8 cellular contexts compared by ENCODE assay signal in the genomic region with DNA sequence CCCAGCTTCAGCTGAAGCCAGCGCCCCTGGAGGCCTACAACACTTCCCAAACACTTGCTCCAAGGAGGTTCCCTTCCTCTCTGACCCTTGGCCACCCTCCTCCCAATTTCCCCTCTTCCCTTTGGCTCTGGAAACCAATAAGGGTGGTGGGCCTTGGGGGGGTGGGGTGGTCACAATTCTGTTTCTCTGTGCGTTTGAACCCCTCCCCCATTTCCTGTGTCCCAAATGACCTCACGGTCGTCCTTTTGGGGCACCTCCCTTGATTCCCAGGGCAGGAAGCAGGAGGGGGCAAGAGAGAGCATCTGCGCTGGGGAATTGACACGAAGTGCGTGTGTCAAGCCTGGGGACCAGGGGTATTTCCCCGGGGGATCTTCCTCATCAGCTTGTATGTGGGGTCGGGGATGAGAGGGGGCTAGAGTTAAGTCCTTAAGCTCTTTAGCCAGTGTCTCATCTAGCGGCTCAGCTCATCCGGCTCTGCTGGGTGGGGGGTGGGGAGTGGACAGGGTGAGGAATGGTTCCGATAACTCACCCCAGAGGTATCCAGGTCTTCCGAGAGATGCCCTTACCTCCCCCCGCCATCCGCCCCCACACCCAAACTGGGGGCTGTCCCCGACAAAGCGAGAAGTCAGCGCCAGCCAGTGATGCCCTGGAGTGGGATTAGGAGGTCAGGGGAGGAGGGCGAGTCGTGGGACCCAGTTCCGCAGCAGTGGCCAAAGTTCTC. TPM values are rescaled to one million over a fixed set of nuclear protein-coding genes. Genes with fewer than 3 reads are reported as not detected.
DNase-seq lines count a peak whose midpoint lies in the region; ATAC-seq and TF ChIP-seq lines count a peak whose summit lies in the region.
"Had no signal": no experiment of that assay in that cellular context is flagged by ENCODE, and none has a peak within 500 bp of the region (broad histone marks: within the 10 kb centered on the region; RNA-seq: fewer than 3 reads in every experiment).

No MANE protein-coding gene starts in this region.

- no peak overlapping the region for H2BK120ac ChIP-seq in H9 (ENCODE audit: low read depth, low read length, poor library complexity, severe bottlenecking)

- no peaks in the 10 kb centered on the region for H4K20me1 ChIP-seq in H9 (ENCODE audit: control insufficient read depth, insufficient read depth, insufficient read length)

- peaks cover 4 to 7% (median 5%) of the 10 kb centered on the region in 3 experiments; a peak in 5 of 7 replicates for H3K36me3 Mint-ChIP-seq in H9 (ENCODE audit: insufficient read depth in 1 of 3, low read depth in 3 of 3)
- peaks cover 9% of the 10 kb centered on the region for H3K36me3 Mint-ChIP-seq in activated B cell treated with CpG ODN at 0.5 μM for 24 hours (ENCODE audit: low read depth)

- peak overlapping the region; percentile 70 for H3K4me2 ChIP-seq in H9 (ENCODE audit: insufficient read depth, insufficient read length, low read length)

- H3K27ac ChIP-seq in H9 (ENCODE audit: insufficient read length, low read depth, low read length) = no peak overlapping the region
- no peak overlapping the region for H3K27ac ChIP-seq in iPS-20b (ENCODE audit: low read length)
- peak overlapping the region; percentile 45 for H3K27ac ChIP-seq in temporal lobe (ENCODE audit: low read depth, low read length)

- H3K18ac ChIP-seq in H9 (ENCODE audit: insufficient read length, low read depth, low read length) = no peak overlapping the region

- 0 out of 3 replicates have a peak, but pooled peaks have one; percentile 21 for TF ChIP-seq CTCF in H9 (conservative IDR thresholded peaks at IDR 0.05)
- no peak for TF ChIP-seq CTCF in activated B cell treated with CpG ODN at 0.5 μM for 24 hours (IDR thresholded peaks at IDR 0.05)

- no peak overlapping the region for H2BK15ac ChIP-seq in H9 (ENCODE audit: low read depth, low read length)

- H2BK20ac ChIP-seq in H9 (ENCODE audit: low read depth, low read length, poor library complexity, severe bottlenecking) = no peak overlapping the region

- no peak overlapping the region for H3K23ac ChIP-seq in H9 (ENCODE audit: insufficient read length, low read depth, low read length)

- POLR2A ChIA-PET in activated B cell treated with CpG ODN at 0.5 μM for 24 hours (lab: Charles Lee) = interaction anchor here (0.6 to 1.7 kb wide), 7 partner anchors 14 to 90 kb away, joined by 3 to 12 read pairs (median 6); partner anchors contain the start of genes MSANTD2, SIAE and SPA17

- no peaks in the 10 kb centered on the region for H3K9me3 ChIP-seq in H9 (ENCODE audit: control insufficient read depth, low read depth, low read length)
- no peaks in the 10 kb centered on the region for H3K9me3 ChIP-seq in iPS-20b (ENCODE audit: insufficient read depth, low read depth, low read length)

- no CpG with 5 or more reads among the region's 21 CpGs for WGBS in H9 (ENCODE audit: extremely low coverage, insufficient read length, low lambda C conversion rate)

- peaks cover 39 to 53% of the 10 kb centered on the region in 2 experiments for H3K4me1 Mint-ChIP-seq in H9
- peaks cover 50% of the 10 kb centered on the region for H3K4me1 Mint-ChIP-seq in activated B cell treated with CpG ODN at 0.5 μM for 24 hours

- H3K9ac ChIP-seq in H9 (ENCODE audit: extremely low read depth, insufficient read length, low read length) (no peak overlapping the region), iPS-20b (ENCODE audit: low read depth, low read length) (no peak overlapping the region)

- H3K23me2 ChIP-seq in H9 (ENCODE audit: insufficient read length, low read depth, low read length, poor library complexity, severe bottlenecking) = peaks cover 24% of the 10 kb centered on the region

- CTCF ChIA-PET in activated B cell treated with CpG ODN at 0.5 μM for 24 hours (lab: Charles Lee) = interaction anchor here (0.7 to 10.0 kb wide), 7 partner anchors 16 to 117 kb away, joined by 3 to 162 read pairs (median 5); no protein-coding TSS in a partner anchor

- H3K36me3 ChIP-seq in iPS-20b (ENCODE audit: insufficient read depth, low read depth, low read length) = peaks cover 16% of the 10 kb centered on the region

- peaks cover 0 to 9% of the 10 kb centered on the region in 2 experiments; a peak in 2 of 5 replicates for H3K9me3 Mint-ChIP-seq in H9
- H3K9me3 Mint-ChIP-seq in activated B cell treated with CpG ODN at 0.5 μM for 24 hours = no peaks in the 10 kb centered on the region

- H4K8ac ChIP-seq in H9 (replicated peaks; ENCODE audit: insufficient read length, low read depth, low read length) = no peak overlapping the region

- H3K4me3 ChIP-seq in iPS-20b (ENCODE audit: low read length) = peak overlapping the region; percentile 69

- DNase-seq in H9 = peak; percentile 43
- no peak for DNase-seq in activated B cell treated with CpG ODN at 0.5 μM for 24 hours
- DNase-seq in NCI-H2029 treated with DMSO at 0.1 percent for 48 hours (lab: John Stamatoyannopoulos, UW) = no peak
- DNase-seq in DMS153 treated with DMSO at 0.1 percent for 48 hours (lab: John Stamatoyannopoulos, UW; ENCODE audit: unreplicated experiment) = no peak

- H3K4me1 ChIP-seq in H9 (ENCODE audit: insufficient read depth, low read length) (no peaks in the 10 kb centered on the region), iPS-20b (ENCODE audit: insufficient read depth, low read length) (peaks cover 19% of the 10 kb centered on the region; the same call in 1 of the 2 replicates)

- H3T11ph ChIP-seq in H9 (ENCODE audit: low read length) = no peak overlapping the region

- no peak overlapping the region for H2BK12ac ChIP-seq in H9 (ENCODE audit: insufficient read length, low read depth, low read length)

- no peaks in the 10 kb centered on the region for H3K79me1 ChIP-seq in H9 (ENCODE audit: insufficient read depth, low read depth, low read length, poor library complexity, severe bottlenecking)

- H3K4me3 Mint-ChIP-seq in H9 (peak overlapping the region; percentile 55 to 76), activated B cell treated with CpG ODN at 0.5 μM for 24 hours (peak overlapping the region; percentile 81)

- no peak for ATAC-seq in activated B cell treated with CpG ODN at 0.5 μM for 24 hours (ENCODE audit: low read depth)
- ATAC-seq in HG03097 (IDR thresholded peaks at IDR 0.05; ENCODE audit: low FRiP score, unreplicated experiment) = no peak

- H4K91ac ChIP-seq in H9 (ENCODE audit: insufficient read length, low read depth, low read length) = no peak overlapping the region

- H3K27ac Mint-ChIP-seq in H9 (no peak overlapping the region), activated B cell treated with CpG ODN at 0.5 μM for 24 hours (peak overlapping the region; percentile 53)

- no peak overlapping the region for H3K56ac ChIP-seq in H9 (ENCODE audit: insufficient read length, low read depth, low read length)

- H4K5ac ChIP-seq in H9 (ENCODE audit: insufficient read length, low read depth, low read length) = no peak overlapping the region

- H3K27me3 Mint-ChIP-seq in H9 (ENCODE audit: low read depth) (peaks cover 64% of the 10 kb centered on the region), activated B cell treated with CpG ODN at 0.5 μM for 24 hours (peaks cover 2% of the 10 kb centered on the region)

- no peak overlapping the region for H3K14ac ChIP-seq in H9 (ENCODE audit: insufficient read depth, low read length)

- no peak overlapping the region for H2AK5ac ChIP-seq in H9 (ENCODE audit: insufficient read length, low read length)

- no peak overlapping the region for H2BK5ac ChIP-seq in H9 (ENCODE audit: insufficient read length, low read length)

- intact Hi-C loops in activated B cell treated with CpG ODN at 0.5 μM for 24 hours (cut with micrococcal nuclease) = loop anchor here (2.0 to 10.0 kb wide), 4 partner anchors 191 to 1507 kb away; partner anchors contain the start of genes CCDC15, FOXRED1, HYLS1 and SRPRA

- no peak overlapping the region for H3K4ac ChIP-seq in H9 (ENCODE audit: low read depth, low read length)

- no peak overlapping the region for H2AFZ ChIP-seq in H9 (ENCODE audit: low read length)

- peaks cover 52% of the 10 kb centered on the region for H3K27me3 ChIP-seq in H9 (ENCODE audit: insufficient read depth, low read length)
- peaks cover 71% of the 10 kb centered on the region for H3K27me3 ChIP-seq in iPS-20b (ENCODE audit: insufficient read depth, low read length)

- no peaks in the 10 kb centered on the region for H3K79me2 ChIP-seq in H9 (ENCODE audit: insufficient read depth, low read length)

RNA-seq across cellular contexts. Expression of gene ESAM, which starts 0.6 kb away (rescaled TPM):
- 0.33 and 0.92 TPM in 2 replicates for total RNA-seq in H9 (2021)
- total RNA-seq in activated B cell treated with CpG ODN at 0.5 μM for 24 hours = 2.3 and 4.0 TPM in 2 replicates
- total RNA-seq in temporal lobe = 6.1 TPM

RNA-seq across cellular contexts. Expression of gene VSIG2, which starts 9.4 kb away (rescaled TPM):
- total RNA-seq in H9 (2021) = not detected in 2 replicates
- 0.20 TPM in 2 replicates for total RNA-seq in activated B cell treated with CpG ODN at 0.5 μM for 24 hours
- total RNA-seq in temporal lobe = 0.49 TPM
- total RNA-seq: NCI-H460 had no signal

RNA-seq across cellular contexts. Expression of gene NRGN, which starts 21.7 kb away (rescaled TPM):
- total RNA-seq in H9 (2021) (6.4 and 7.0 TPM in 2 replicates), activated B cell treated with CpG ODN at 0.5 μM for 24 hours (0.69 and 1.0 TPM in 2 replicates), temporal lobe (1.5 TPM)
- total RNA-seq: NCI-H460 had no signal

RNA-seq across cellular contexts. Expression of gene MSANTD2, which starts 38.7 kb away (rescaled TPM):
- total RNA-seq in H9 (2021) (14.5 and 18.1 TPM in 2 replicates), activated B cell treated with CpG ODN at 0.5 μM for 24 hours (17.7 and 21.0 TPM in 2 replicates), temporal lobe (18.7 TPM)
